In genomic region chr17:79045830-79046500, GRCh38 we compare ENCODE assay signal across 1 cellular context.
TF ChIP-seq lines count a peak whose summit lies in the region.

No MANE protein-coding gene starts in this region.

TF ChIP-seq in SK-N-SH treated with all-trans-retinoic acid at 6 μM for 48 hours, 23 proteins besides CTCF, POLR2A, EP300 and RAD21 (continued from another document):
- no peak for TF ChIP-seq TSHZ2 (CRISPR knock-in tag; IDR thresholded peaks at IDR 0.05)
- TF ChIP-seq ZNF8 (CRISPR knock-in tag; IDR thresholded peaks at IDR 0.05), result no peak
- no peak for TF ChIP-seq CSDC2 (CRISPR knock-in tag; IDR thresholded peaks at IDR 0.05)
TF ChIP-seq in SK-N-SH treated with all-trans-retinoic acid at 6 μM for 48 hours: peak in this region for 0.
